ENCODE assay signal across 8 cellular contexts in the genomic region with DNA sequence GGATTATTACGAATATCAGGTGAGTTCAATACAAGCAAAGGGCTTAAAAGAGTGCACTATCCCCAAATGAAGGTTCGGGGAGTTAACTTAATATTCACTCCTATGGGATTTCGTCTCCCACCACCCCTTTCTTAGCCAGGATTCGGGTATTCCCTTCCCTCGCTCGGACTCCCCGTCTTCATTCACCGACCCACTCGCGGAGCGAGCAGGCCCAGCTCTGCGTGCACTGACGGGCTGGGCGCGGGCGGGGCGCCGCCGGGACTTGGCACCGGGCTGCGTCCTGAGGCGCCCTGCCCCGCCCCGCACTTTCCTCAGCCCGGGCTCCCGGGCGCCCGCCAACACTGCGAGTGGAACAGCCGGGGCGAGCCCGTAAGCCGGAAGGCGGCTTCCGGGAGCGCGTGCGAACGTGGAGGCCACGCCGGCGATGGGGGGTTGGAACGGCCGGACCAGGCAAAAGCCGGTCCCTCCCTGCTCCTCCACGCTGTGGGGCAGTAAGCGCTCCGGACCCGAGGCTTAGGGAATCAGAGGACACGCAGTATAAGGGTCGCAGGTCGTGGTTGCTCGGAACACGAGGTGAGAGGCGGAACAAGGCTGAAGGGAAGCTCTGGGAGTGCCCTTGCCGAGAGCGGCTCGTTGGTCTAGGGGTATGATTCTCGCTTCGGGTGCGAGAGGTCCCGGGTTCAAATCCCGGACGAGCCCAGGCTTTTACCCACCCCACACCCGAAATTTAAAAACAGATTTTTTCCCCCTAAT. TPM values are rescaled to one million over a fixed set of nuclear protein-coding genes. Genes with fewer than 3 reads are reported as not detected.
DNase-seq lines count a peak whose midpoint lies in the region; ATAC-seq and TF ChIP-seq lines count a peak whose summit lies in the region.

No MANE protein-coding gene starts in this region.

- peak; percentile 44 for ATAC-seq in GM21576 (IDR thresholded peaks at IDR 0.05; ENCODE audit: unreplicated experiment)

- no peaks in the 10 kb centered on the region for H3K27me3 Mint-ChIP-seq in IgD-negative memory B cell

- peak overlapping the region; percentile 86 for H3K4me2 ChIP-seq in OCI-LY7 (ENCODE audit: low read length)

- H3K4me1 ChIP-seq in OCI-LY7 (ENCODE audit: insufficient read depth, low read length, poor library complexity, severe bottlenecking) (peaks cover 41% of the 10 kb centered on the region), esophagus (ENCODE audit: control insufficient read depth in 2 of 2, insufficient read depth in 2 of 2, low read length in 1 of 2) (peaks cover 0 to 2% of the 10 kb centered on the region in 2 donors)

- 0 to 1% methylated on average over 61 to 65 of the region's 65 CpGs for WGBS in esophagus, 2 donors

- no TSS peak for BruUV-seq in OCI-LY7 (replicated peaks; lab: Mats Ljungman, UMichigan)

- H3K4me1 Mint-ChIP-seq in IgD-negative memory B cell, result peaks cover 9 to 29% (median 26%) of the 10 kb centered on the region in 3 donors

- peaks cover 0 to 5% (median 0%) of the 10 kb centered on the region in 3 donors for H3K9me3 Mint-ChIP-seq in IgD-negative memory B cell

- POLR2A ChIA-PET in OCI-LY7 (lab: Charles Lee), result interaction anchor here (0.6 to 2.7 kb wide), 8 partner anchors 9 to 266 kb away, joined by 3 to 10 read pairs (median 5); partner anchors contain the start of gene CREG1

- H3K4me3 Mint-ChIP-seq in IgD-negative memory B cell, result peak overlapping the region; percentile 90 to 95 (median 92)

- H3K27ac ChIP-seq in OCI-LY7 (ENCODE audit: low read depth, low read length, poor library complexity, severe bottlenecking), result peak overlapping the region; percentile 73
- peak overlapping the region; percentile 88 to 92 for H3K27ac ChIP-seq in esophagus (ENCODE audit: low read depth in 2 of 2, low read length in 1 of 2)

- H3K36me3 ChIP-seq in OCI-LY7 (ENCODE audit: insufficient read depth, low read length) (no peaks in the 10 kb centered on the region), esophagus (ENCODE audit: control insufficient read depth in 2 of 2, insufficient read depth in 2 of 2, low read length in 1 of 2) (no peaks in the 10 kb centered on the region)

- peak overlapping the region; percentile 86 for H2AFZ ChIP-seq in OCI-LY7 (ENCODE audit: low read length)

- no peak for TF ChIP-seq CTCF in OCI-LY7 (conservative IDR thresholded peaks at IDR 0.05; ENCODE audit: low read length)

- intact Hi-C loops in OCI-LY7 (cut with micrococcal nuclease; ENCODE audit: unreplicated experiment), result loop anchor here (1.0 to 2.0 kb wide), 2 partner anchors 89 to 223 kb away; partner anchors contain the start of genes DCAF6 and MPC2

- H3K27me3 ChIP-seq in esophagus (ENCODE audit: control insufficient read depth in 1 of 2, insufficient read depth in 2 of 2, low read length in 2 of 2), result no peaks in the 10 kb centered on the region

- H3K36me3 Mint-ChIP-seq in IgD-negative memory B cell, result no peaks in the 10 kb centered on the region

- no peaks in the 10 kb centered on the region for H4K20me1 ChIP-seq in OCI-LY7 (ENCODE audit: insufficient read depth, low read length)

- DNase-seq in DMS153 (lab: John Stamatoyannopoulos, UW), result peak; percentile 82
- DNase-seq in OCI-LY7 (ENCODE audit: low spot score), result peak; percentile 89
- peak; percentile 90 for DNase-seq in activated T-cell treated with anti-CD3 and anti-CD28 coated beads, Interleukin-2, amount 50 U/mL, for 1 hour
- DNase-seq in myocyte (ENCODE audit: low read depth), result peak; percentile 86
- DNase-seq in stimulated activated CD8-positive, alpha-beta memory T cell treated with anti-CD3 and anti-CD28 coated beads, Interleukin-7, amount 100 ng/mL, for 4 hours (ENCODE audit: low read depth in 2 of 2), result peak; percentile 79 to 88

- no peaks in the 10 kb centered on the region for H3K79me2 ChIP-seq in OCI-LY7 (ENCODE audit: insufficient read depth, low read depth, low read length)

- peak overlapping the region; percentile 92 to 99 (median 95) for H3K27ac Mint-ChIP-seq in IgD-negative memory B cell

- H3K9me3 ChIP-seq in OCI-LY7 (ENCODE audit: low read length) (no peaks in the 10 kb centered on the region), esophagus (ENCODE audit: control insufficient read depth in 2 of 2, insufficient read depth in 1 of 2, low read depth in 1 of 2, low read length in 1 of 2) (no peaks in the 10 kb centered on the region)

- H3K9me2 ChIP-seq in OCI-LY7 (ENCODE audit: insufficient read depth, low read length), result no peaks in the 10 kb centered on the region

- peak overlapping the region; percentile 75 for H3K4me3 ChIP-seq in OCI-LY7 (ENCODE audit: low read depth, low read length, poor library complexity, severe bottlenecking)
- H3K4me3 ChIP-seq in esophagus (ENCODE audit: low read depth in 1 of 2, low read length in 2 of 2), result peak overlapping the region; percentile 56 to 80

- CTCF ChIA-PET in OCI-LY7 (lab: Charles Lee; ENCODE audit: unreplicated experiment), result interaction anchor here (0.6 to 1.5 kb wide), 3 partner anchors 112 to 846 kb away, joined by 3 to 6 read pairs (median 4); no protein-coding TSS in a partner anchor

RNA-seq across cellular contexts. Expression of gene MPZL1, which starts 7.5 kb away (rescaled TPM):
- 33.8 TPM for polyA plus RNA-seq in IgD-negative memory B cell
- total RNA-seq in OCI-LY7 (2014; rRNA removed; shearing (Covaris generic)), result 36.2 and 48.9 TPM in 2 replicates
- total RNA-seq in OCI-LY7 (2022), result 54.8 and 61.9 TPM in 2 replicates
- 10 to 100 TPM; 16.2 to 22.5 TPM for polyA plus RNA-seq in esophagus
- 38.6 and 39.3 TPM in 2 replicates for total RNA-seq in myocyte
- 129 TPM for polyA plus RNA-seq in myocyte (2012)

Comparison
In these comparisons a context has a peak if more than half of its experiments do, and no peak if none do; other contexts are left out.
1. Peak in every context shown above with its lines: DNase-seq, ATAC-seq, H3K4me3 ChIP-seq and H3K27ac ChIP-seq.